ENCODE assay signal across 27 cellular contexts in genomic region chr4:6331468-6331867, GRCh38.
"Had no signal": no experiment of that assay in that cellular context is flagged by ENCODE, and none has a peak within 500 bp of the region (broad histone marks: within the 10 kb centered on the region; RNA-seq: fewer than 3 reads in every experiment).

No MANE protein-coding gene starts in this region.

- H3K4me1 Mint-ChIP-seq: activated B cell treated with CpG ODN at 0.5 μM for 24 hours; activated CD4-positive, alpha-beta T cell treated with anti-CD3 and anti-CD28 coated beads, Interleukin-2, amount 10 ng/mL, durations not matched to agents 24 days and 14 days; activated naive CD8-positive, alpha-beta T cell treated with anti-CD3 and anti-CD28 coated beads for 36 hours; activated T-helper 17 cell treated with anti-CD3 and anti-CD28 coated beads, Interleukin-2, amount 50 U/mL, for 72 hours; brain; T-cell had no signal

- H3K9me3 Mint-ChIP-seq: activated B cell treated with CpG ODN at 0.5 μM for 24 hours; activated CD4-positive, alpha-beta memory T cell treated with anti-CD3 and anti-CD28 coated beads for 36 hours; activated CD8-positive, alpha-beta T cell treated with anti-CD3 and anti-CD28 coated beads for 36 hours; activated naive CD4-positive, alpha-beta T cell treated with anti-CD3 and anti-CD28 coated beads, Interleukin-2, amount 50 U/mL, for 72 hours; activated naive CD8-positive, alpha-beta T cell treated with anti-CD3 and anti-CD28 coated beads for 36 hours; activated T-cell treated with anti-CD3 and anti-CD28 coated beads, Interleukin-2, amount 50 U/mL, for 4 hours; activated T-cell treated with anti-CD3 and anti-CD28 coated beads, Interleukin-2, amount 50 U/mL, for 72 hours; activated T-helper 1 cell treated with anti-CD3 and anti-CD28 coated beads, Interleukin-12 subunit alpha, Interleukin-12 subunit beta, Interleukin-2, Interleukin-4 antibody, amounts not matched to agents 30 ng/mL and 10 ng/mL and 1 ng/mL, durations not matched to agents 14 hours and 24 hours and 36 hours; activated T-helper 17 cell treated with anti-CD3 and anti-CD28 coated beads, Interleukin-2, amount 50 U/mL, for 72 hours; T-cell had no signal

- ATAC-seq: activated T-cell treated with anti-CD3 and anti-CD28 coated beads, Interleukin-2, amount 50 U/mL, for 72 hours; activated T-helper 17 cell treated with anti-CD3 and anti-CD28 coated beads, Interleukin-2, amount 50 U/mL, for 72 hours; T-cell; T-helper 17 cell had no signal

- H3K9me3 ChIP-seq: ascending aorta had no signal

- H3K36me3 ChIP-seq: ascending aorta, cardiac muscle cell had no signal

- H3K4me3 ChIP-seq: ascending aorta, cardiac muscle cell had no signal

- H3K4me3 Mint-ChIP-seq: activated B cell treated with CpG ODN at 0.5 μM for 24 hours; activated CD4-positive, alpha-beta memory T cell treated with anti-CD3 and anti-CD28 coated beads for 36 hours; activated CD4-positive, alpha-beta T cell treated with anti-CD3 and anti-CD28 coated beads, Interleukin-2, amount 10 ng/mL, durations not matched to agents 24 days and 14 days; activated CD8-positive, alpha-beta T cell treated with anti-CD3 and anti-CD28 coated beads for 36 hours; activated naive CD4-positive, alpha-beta T cell treated with anti-CD3 and anti-CD28 coated beads for 36 hours; activated naive CD8-positive, alpha-beta T cell treated with anti-CD3 and anti-CD28 coated beads for 36 hours; activated T-cell treated with anti-CD3 and anti-CD28 coated beads, Interleukin-2, amount 50 U/mL, for 4 hours; activated T-cell treated with anti-CD3 and anti-CD28 coated beads, Interleukin-2, amount 50 U/mL, for 72 hours; activated T-helper 1 cell treated with anti-CD3 and anti-CD28 coated beads, Interleukin-12 subunit alpha, Interleukin-12 subunit beta, Interleukin-2, Interleukin-4 antibody, amounts not matched to agents 30 ng/mL and 10 ng/mL and 1 ng/mL, durations not matched to agents 14 hours and 24 hours and 36 hours; activated T-helper 17 cell treated with anti-CD3 and anti-CD28 coated beads, Interleukin-2, amount 50 U/mL, for 72 hours; brain; T-cell; T-helper 17 cell had no signal

- DNase-seq: activated B cell treated with CpG ODN at 0.5 μM for 24 hours; activated CD4-positive, alpha-beta T cell treated with anti-CD3 and anti-CD28 coated beads for 4 hours; activated CD4-positive, alpha-beta T cell treated with anti-CD3 and anti-CD28 coated beads, Interleukin-2, amount 50 U/mL, for 4 hours; activated CD8-positive, alpha-beta memory T cell treated with anti-CD3 and anti-CD28 coated beads, Interleukin-2, amount 50 U/mL, for 4 hours; activated naive CD4-positive, alpha-beta T cell; activated naive CD4-positive, alpha-beta T cell treated with anti-CD3 and anti-CD28 coated beads, Interleukin-2, amount 50 U/mL, for 16 hours; activated naive CD8-positive, alpha-beta T cell treated with anti-CD3 and anti-CD28 coated beads for 36 hours; activated T-cell treated with anti-CD3 and anti-CD28 coated beads for 4 hours; activated T-cell treated with anti-CD3 and anti-CD28 coated beads, Interleukin-2, amount 50 U/mL, for 1 hour; activated T-cell treated with anti-CD3 and anti-CD28 coated beads, Interleukin-2, amount 50 U/mL, for 4 hours; central memory CD4-positive, alpha-beta T cell had no signal

- H3K36me3 Mint-ChIP-seq: activated CD4-positive, alpha-beta memory T cell treated with anti-CD3 and anti-CD28 coated beads for 36 hours; activated naive CD4-positive, alpha-beta T cell treated with anti-CD3 and anti-CD28 coated beads, Interleukin-2, amount 50 U/mL, for 72 hours; activated naive CD8-positive, alpha-beta T cell treated with anti-CD3 and anti-CD28 coated beads for 36 hours; T-cell had no signal

- H3K27ac ChIP-seq: ascending aorta, cardiac muscle cell had no signal

- FAIRE-seq: bronchial epithelial cell, colon, TTC549 had no signal

- H3K27ac Mint-ChIP-seq: activated B cell treated with CpG ODN at 0.5 μM for 24 hours; activated CD4-positive, alpha-beta memory T cell treated with anti-CD3 and anti-CD28 coated beads for 36 hours; activated CD4-positive, alpha-beta T cell treated with anti-CD3 and anti-CD28 coated beads, Interleukin-2, amount 10 ng/mL, durations not matched to agents 24 days and 14 days; activated CD8-positive, alpha-beta T cell treated with anti-CD3 and anti-CD28 coated beads for 36 hours; activated naive CD4-positive, alpha-beta T cell treated with anti-CD3 and anti-CD28 coated beads for 36 hours; activated naive CD4-positive, alpha-beta T cell treated with anti-CD3 and anti-CD28 coated beads, Interleukin-2, amount 50 U/mL, for 72 hours; activated naive CD8-positive, alpha-beta T cell treated with anti-CD3 and anti-CD28 coated beads for 36 hours; activated T-cell treated with anti-CD3 and anti-CD28 coated beads, Interleukin-2, amount 50 U/mL, for 72 hours; activated T-helper 1 cell treated with anti-CD3 and anti-CD28 coated beads, Interleukin-12 subunit alpha, Interleukin-12 subunit beta, Interleukin-2, Interleukin-4 antibody, amounts not matched to agents 30 ng/mL and 10 ng/mL and 1 ng/mL, durations not matched to agents 14 hours and 24 hours and 36 hours; activated T-helper 17 cell treated with anti-CD3 and anti-CD28 coated beads, Interleukin-2, amount 50 U/mL, for 72 hours; T-cell; T-helper 17 cell had no signal

- H3K4me1 ChIP-seq: ascending aorta had no signal
